ENCODE assay signal across 2 cellular contexts in the genomic region with DNA sequence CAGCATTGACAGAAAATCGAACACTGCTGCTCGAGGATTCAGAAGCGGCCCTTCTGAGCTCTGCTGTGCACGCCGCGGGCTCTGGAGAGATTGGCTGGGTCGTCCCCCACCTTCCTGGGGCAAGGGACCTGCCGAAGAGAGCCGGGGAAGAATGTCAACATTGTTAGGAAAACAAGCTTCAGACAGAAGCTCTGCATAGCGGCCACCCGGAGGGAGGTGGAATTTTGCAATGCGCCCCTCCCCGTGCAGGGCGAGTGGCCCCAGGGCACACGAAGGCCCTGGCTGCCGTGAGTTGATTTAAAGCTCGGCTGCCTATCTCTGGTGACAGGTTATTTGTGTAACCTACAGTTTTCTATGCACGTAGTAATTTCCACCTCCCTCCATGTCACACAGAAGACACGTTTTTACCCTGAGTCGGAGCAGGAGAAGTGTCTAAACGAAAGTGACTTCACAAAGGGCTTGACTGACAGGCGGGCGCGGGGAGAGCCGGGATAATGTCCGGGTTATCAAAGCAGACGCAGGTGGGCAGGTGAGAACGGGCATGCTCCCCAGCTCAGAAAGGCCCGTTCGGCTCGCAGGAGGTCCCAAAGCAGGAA.
TF ChIP-seq lines count a peak whose summit lies in the region.

No MANE protein-coding gene starts in this region.

TF ChIP-seq in GM12878, 131 proteins besides CTCF, POLR2A, EP300 and RAD21 (continued from another document):
- no peak for TF ChIP-seq NFXL1 (IDR thresholded peaks at IDR 0.05; ENCODE audit: borderline replicate concordance)
- TF ChIP-seq ZNF207 (IDR thresholded peaks at IDR 0.05; ENCODE audit: borderline replicate concordance), result no peak
- TF ChIP-seq, protein P1, sequence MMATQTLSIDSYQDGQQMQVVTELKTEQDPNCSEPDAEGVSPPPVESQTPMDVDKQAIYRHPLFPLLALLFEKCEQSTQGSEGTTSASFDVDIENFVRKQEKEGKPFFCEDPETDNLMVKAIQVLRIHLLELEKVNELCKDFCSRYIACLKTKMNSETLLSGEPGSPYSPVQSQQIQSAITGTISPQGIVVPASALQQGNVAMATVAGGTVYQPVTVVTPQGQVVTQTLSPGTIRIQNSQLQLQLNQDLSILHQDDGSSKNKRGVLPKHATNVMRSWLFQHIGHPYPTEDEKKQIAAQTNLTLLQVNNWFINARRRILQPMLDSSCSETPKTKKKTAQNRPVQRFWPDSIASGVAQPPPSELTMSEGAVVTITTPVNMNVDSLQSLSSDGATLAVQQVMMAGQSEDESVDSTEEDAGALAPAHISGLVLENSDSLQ (IDR thresholded peaks at IDR 0.05), result peak; percentile 33; the same call in 1 of the 2 replicates

TF ChIP-seq in HepG2, 621 proteins besides CTCF, POLR2A, EP300 and RAD21 (continued from another document and continues in another):
- peak; percentile 61 for TF ChIP-seq THAP11 (CRISPR knock-in tag; IDR thresholded peaks at IDR 0.05)
- TF ChIP-seq ZNF296 (CRISPR knock-in tag; conservative IDR thresholded peaks at IDR 0.05), result no peak
- peak; percentile 27 for TF ChIP-seq SRSF1 (optimal IDR thresholded peaks at IDR 0.05; ENCODE audit: low read depth, low read length)
- TF ChIP-seq NONO (IDR thresholded peaks at IDR 0.05), result no peak
- 0 out of 2 replicates have a peak, but pooled peaks have one; percentile 29 for TF ChIP-seq NONO (CRISPR knock-in tag; conservative IDR thresholded peaks at IDR 0.05)
- TF ChIP-seq STAG1 (CRISPR knock-in tag; IDR thresholded peaks at IDR 0.05), result peak; percentile 30; the same call in 1 of the 2 replicates
- no peak for TF ChIP-seq BRD4 (CRISPR knock-in tag; IDR thresholded peaks at IDR 0.05)
- no peak for TF ChIP-seq ZNF282 (IDR thresholded peaks at IDR 0.05; ENCODE audit: partially characterized antibody)
- peak; percentile 72; the same call in 1 of the 2 replicates for TF ChIP-seq ZNF292 (CRISPR knock-in tag; IDR thresholded peaks at IDR 0.05; ENCODE audit: borderline replicate concordance, low read depth)
- TF ChIP-seq SIN3A (IDR thresholded peaks at IDR 0.05; ENCODE audit: borderline replicate concordance, low read depth, low read length), result 0 out of 2 replicates have a peak, but pooled peaks have one; percentile 26
- TF ChIP-seq ZNF616 (CRISPR knock-in tag; IDR thresholded peaks at IDR 0.05; ENCODE audit: low read depth), result no peak
- TF ChIP-seq ZFX (CRISPR knock-in tag; IDR thresholded peaks at IDR 0.05; ENCODE audit: low read depth), result peak; percentile 59; the same call in 1 of the 2 replicates
- TF ChIP-seq RFX3 (CRISPR knock-in tag; IDR thresholded peaks at IDR 0.05), result no peak
- peak; percentile 82 for TF ChIP-seq CEBPG (CRISPR knock-in tag; IDR thresholded peaks at IDR 0.05)
- TF ChIP-seq, protein P2, sequence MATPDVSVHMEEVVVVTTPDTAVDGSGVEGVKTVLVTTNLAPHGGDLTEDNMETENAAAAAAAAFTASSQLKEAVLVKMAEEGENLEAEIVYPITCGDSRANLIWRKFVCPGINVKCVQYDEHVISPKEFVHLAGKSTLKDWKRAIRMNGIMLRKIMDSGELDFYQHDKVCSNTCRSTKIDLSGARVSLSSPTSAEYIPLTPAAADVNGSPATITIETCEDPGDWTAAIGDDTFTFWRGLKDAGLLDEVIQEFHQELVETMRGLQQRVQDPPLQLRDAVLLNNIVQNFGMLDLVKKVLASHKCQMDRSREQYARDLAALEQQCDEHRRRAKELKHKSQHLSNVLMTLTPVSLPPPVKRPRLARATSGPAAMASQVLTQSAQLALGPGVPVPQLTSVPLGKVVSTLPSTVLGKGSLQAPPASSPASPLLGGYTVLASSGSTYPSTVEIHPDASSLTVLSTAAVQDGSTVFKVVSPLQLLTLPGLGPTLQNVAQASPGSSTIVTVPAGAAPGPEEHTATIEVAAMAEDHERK (CRISPR knock-in tag; IDR thresholded peaks at IDR 0.05; ENCODE audit: low read depth), result no peak
- TF ChIP-seq ZNF441 (CRISPR knock-in tag; IDR thresholded peaks at IDR 0.05; ENCODE audit: borderline replicate concordance), result peak; percentile 21; the same call in 1 of the 2 replicates
- no peak for TF ChIP-seq STAT5B (CRISPR knock-in tag; IDR thresholded peaks at IDR 0.05)
- no peak; the same call in 1 of the 2 replicates for TF ChIP-seq EED (CRISPR knock-in tag; IDR thresholded peaks at IDR 0.05)
- peak; percentile 85 for TF ChIP-seq ZEB1 (IDR thresholded peaks at IDR 0.05; ENCODE audit: insufficient replicate concordance, low read depth)
- TF ChIP-seq KLF12 (CRISPR knock-in tag; IDR thresholded peaks at IDR 0.05; ENCODE audit: borderline replicate concordance), result peak; percentile 17; the same call in 1 of the 2 replicates
- peak; percentile 28; the same call in 1 of the 2 replicates for TF ChIP-seq ZNF792 (CRISPR knock-in tag; IDR thresholded peaks at IDR 0.05)
- TF ChIP-seq, protein P3, sequence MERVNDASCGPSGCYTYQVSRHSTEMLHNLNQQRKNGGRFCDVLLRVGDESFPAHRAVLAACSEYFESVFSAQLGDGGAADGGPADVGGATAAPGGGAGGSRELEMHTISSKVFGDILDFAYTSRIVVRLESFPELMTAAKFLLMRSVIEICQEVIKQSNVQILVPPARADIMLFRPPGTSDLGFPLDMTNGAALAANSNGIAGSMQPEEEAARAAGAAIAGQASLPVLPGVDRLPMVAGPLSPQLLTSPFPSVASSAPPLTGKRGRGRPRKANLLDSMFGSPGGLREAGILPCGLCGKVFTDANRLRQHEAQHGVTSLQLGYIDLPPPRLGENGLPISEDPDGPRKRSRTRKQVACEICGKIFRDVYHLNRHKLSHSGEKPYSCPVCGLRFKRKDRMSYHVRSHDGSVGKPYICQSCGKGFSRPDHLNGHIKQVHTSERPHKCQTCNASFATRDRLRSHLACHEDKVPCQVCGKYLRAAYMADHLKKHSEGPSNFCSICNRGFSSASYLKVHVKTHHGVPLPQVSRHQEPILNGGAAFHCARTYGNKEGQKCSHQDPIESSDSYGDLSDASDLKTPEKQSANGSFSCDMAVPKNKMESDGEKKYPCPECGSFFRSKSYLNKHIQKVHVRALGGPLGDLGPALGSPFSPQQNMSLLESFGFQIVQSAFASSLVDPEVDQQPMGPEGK (CRISPR knock-in tag; IDR thresholded peaks at IDR 0.05), result peak; percentile 99
- TF ChIP-seq, protein P4, sequence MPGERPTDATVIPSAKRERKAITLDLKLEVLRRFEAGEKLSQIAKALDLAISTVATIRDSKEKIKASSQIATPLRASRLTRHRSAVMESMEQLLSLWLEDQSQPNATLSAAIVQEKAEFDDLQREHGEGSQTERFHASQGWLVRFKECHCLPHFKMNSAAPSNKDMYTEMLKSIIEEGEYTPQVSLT (CRISPR knock-in tag; IDR thresholded peaks at IDR 0.05; ENCODE audit: borderline replicate concordance, low read depth), result no peak
- no peak for TF ChIP-seq ZNF652 (CRISPR knock-in tag; IDR thresholded peaks at IDR 0.05; ENCODE audit: borderline replicate concordance, low read depth)
- 0 out of 2 replicates have a peak, but pooled peaks have one; percentile 54 for TF ChIP-seq ZFP36L1 (CRISPR knock-in tag; IDR thresholded peaks at IDR 0.05)
- TF ChIP-seq, protein P5, sequence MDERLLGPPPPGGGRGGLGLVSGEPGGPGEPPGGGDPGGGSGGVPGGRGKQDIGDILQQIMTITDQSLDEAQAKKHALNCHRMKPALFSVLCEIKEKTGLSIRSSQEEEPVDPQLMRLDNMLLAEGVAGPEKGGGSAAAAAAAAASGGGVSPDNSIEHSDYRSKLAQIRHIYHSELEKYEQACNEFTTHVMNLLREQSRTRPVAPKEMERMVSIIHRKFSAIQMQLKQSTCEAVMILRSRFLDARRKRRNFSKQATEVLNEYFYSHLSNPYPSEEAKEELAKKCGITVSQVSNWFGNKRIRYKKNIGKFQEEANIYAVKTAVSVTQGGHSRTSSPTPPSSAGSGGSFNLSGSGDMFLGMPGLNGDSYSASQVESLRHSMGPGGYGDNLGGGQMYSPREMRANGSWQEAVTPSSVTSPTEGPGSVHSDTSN (CRISPR knock-in tag; IDR thresholded peaks at IDR 0.05), result peak; percentile 75
- TF ChIP-seq, protein P6, sequence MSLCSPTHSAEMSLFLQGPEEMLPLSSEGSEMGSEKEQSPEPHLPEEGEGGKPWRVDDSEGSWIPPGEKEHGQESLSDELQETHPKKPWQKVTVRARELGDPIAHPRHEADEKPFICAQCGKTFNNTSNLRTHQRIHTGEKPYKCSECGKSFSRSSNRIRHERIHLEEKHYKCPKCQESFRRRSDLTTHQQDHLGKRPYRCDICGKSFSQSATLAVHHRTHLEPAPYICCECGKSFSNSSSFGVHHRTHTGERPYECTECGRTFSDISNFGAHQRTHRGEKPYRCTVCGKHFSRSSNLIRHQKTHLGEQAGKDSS (CRISPR knock-in tag; IDR thresholded peaks at IDR 0.05; ENCODE audit: borderline replicate concordance, low read depth), result no peak
- TF ChIP-seq ZFY (CRISPR knock-in tag; IDR thresholded peaks at IDR 0.05), result peak; percentile 59
- peak; percentile 73; the same call in 1 of the 2 replicates for TF ChIP-seq ZNF746 (CRISPR knock-in tag; IDR thresholded peaks at IDR 0.05)
- TF ChIP-seq THAP7 (CRISPR knock-in tag; IDR thresholded peaks at IDR 0.05), result 0 out of 2 replicates have a peak, but pooled peaks have one; percentile 13
- peak; percentile 28; the same call in 1 of the 2 replicates for TF ChIP-seq HNF4A (CRISPR knock-in tag; IDR thresholded peaks at IDR 0.05)
- TF ChIP-seq MED1 (CRISPR knock-in tag; IDR thresholded peaks at IDR 0.05), result peak; percentile 55; the same call in 1 of the 2 replicates
- TF ChIP-seq HMG20A (CRISPR knock-in tag; IDR thresholded peaks at IDR 0.05; ENCODE audit: borderline replicate concordance), result peak; percentile 55; the same call in 1 of the 2 replicates
- no peak for TF ChIP-seq SOX6 (IDR thresholded peaks at IDR 0.05)
- TF ChIP-seq SOX6 (CRISPR knock-in tag; IDR thresholded peaks at IDR 0.05), result peak; percentile 56; the same call in 1 of the 2 replicates
- TF ChIP-seq GLI4 (CRISPR knock-in tag; IDR thresholded peaks at IDR 0.05; ENCODE audit: borderline replicate concordance), result no peak
- TF ChIP-seq CBX1 (IDR thresholded peaks at IDR 0.05; ENCODE audit: low read depth), result no peak
- TF ChIP-seq IKZF5 (CRISPR knock-in tag; IDR thresholded peaks at IDR 0.05), result peak; percentile 51
- 0 out of 2 replicates have a peak, but pooled peaks have one; percentile 44 for TF ChIP-seq UBTF (CRISPR knock-in tag; IDR thresholded peaks at IDR 0.05)
- peak; percentile 54; the same call in 1 of the 2 replicates for TF ChIP-seq MYC (CRISPR knock-in tag; IDR thresholded peaks at IDR 0.05; ENCODE audit: borderline replicate concordance)
- TF ChIP-seq, protein P7, sequence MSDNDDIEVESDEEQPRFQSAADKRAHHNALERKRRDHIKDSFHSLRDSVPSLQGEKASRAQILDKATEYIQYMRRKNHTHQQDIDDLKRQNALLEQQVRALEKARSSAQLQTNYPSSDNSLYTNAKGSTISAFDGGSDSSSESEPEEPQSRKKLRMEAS (IDR thresholded peaks at IDR 0.05), result peak; percentile 68
- no peak for TF ChIP-seq MXI1 (IDR thresholded peaks at IDR 0.05; ENCODE audit: borderline replicate concordance, low read depth, low read length)
- no peak for TF ChIP-seq LCORL (IDR thresholded peaks at IDR 0.05)
- peak; percentile 76; the same call in 1 of the 2 replicates for TF ChIP-seq LCORL (CRISPR knock-in tag; IDR thresholded peaks at IDR 0.05)
- TF ChIP-seq LRRFIP1 (CRISPR knock-in tag; conservative IDR thresholded peaks at IDR 0.05), result no peak
- TF ChIP-seq ZNF766 (CRISPR knock-in tag; IDR thresholded peaks at IDR 0.05; ENCODE audit: borderline replicate concordance), result no peak
- TF ChIP-seq FOXP1 (IDR thresholded peaks at IDR 0.05), result no peak
- TF ChIP-seq FOXP1 (CRISPR knock-in tag; IDR thresholded peaks at IDR 0.05), result peak; percentile 58; the same call in 1 of the 2 replicates
- no peak for TF ChIP-seq TEAD2 (CRISPR knock-in tag; IDR thresholded peaks at IDR 0.05)
- peak; percentile 23; the same call in 1 of the 2 replicates for TF ChIP-seq KAT8 (CRISPR knock-in tag; IDR thresholded peaks at IDR 0.05)
